Comparison of ENCODE assay signal across 9 cellular contexts in the genomic region with DNA sequence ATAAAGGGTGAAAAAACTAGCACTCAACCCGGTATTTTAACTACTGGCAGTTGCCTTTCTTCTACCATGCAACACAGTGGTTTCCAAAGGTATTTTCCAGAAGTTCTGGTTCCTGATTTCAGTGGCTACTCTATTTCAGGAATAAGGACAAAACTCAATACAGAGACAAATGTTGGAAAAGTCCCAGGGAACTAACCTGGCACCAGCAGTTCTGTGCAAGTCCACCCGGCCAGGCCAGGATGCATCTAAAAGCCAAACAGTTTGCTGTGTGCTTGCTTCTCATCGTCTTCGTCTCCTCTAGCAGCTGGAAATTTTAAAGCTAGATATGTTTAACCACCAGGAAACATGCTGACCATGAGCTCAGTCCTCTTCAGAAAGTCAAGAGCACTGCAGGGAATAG. TPM values are rescaled to one million over a fixed set of nuclear protein-coding genes. Genes with fewer than 3 reads are reported as not detected.
DNase-seq lines count a peak whose midpoint lies in the region; ATAC-seq, FAIRE-seq and TF ChIP-seq lines count a peak whose summit lies in the region.
"Had no signal": no experiment of that assay in that cellular context is flagged by ENCODE, and none has a peak within 500 bp of the region (broad histone marks: within the 10 kb centered on the region; RNA-seq: fewer than 3 reads in every experiment).

No MANE protein-coding gene starts in this region.

- no peak for FAIRE-seq in GM12878 (lab: Jason Lieb, UNC)

- no TSS peak for BruUV-seq in GM12878 (replicated peaks; lab: Mats Ljungman, UMichigan)

- no peak for DNase-seq in activated naive CD4-positive, alpha-beta T cell treated with anti-CD3 and anti-CD28 coated beads, Interleukin-2, amount 10 ng/mL, durations not matched to agents 7 days and 5 days
- DNase-seq in activated naive CD4-positive, alpha-beta T cell treated with anti-CD3 and anti-CD28 coated beads, Interleukin-2, amount 50 U/mL, for 16 hours, result no peak
- no peak for DNase-seq in GM12878 (ENCODE audit: low read depth, low spot score)
- DNase-seq in memory B cell (ENCODE audit: low spot score in 2 of 2), result no peak
- DNase-seq in upper lobe of left lung, result no peak
- DNase-seq in GM13977 (ENCODE audit: low spot score), result no peak

- POLR2A ChIA-PET in GM12878 (lab: Charles Lee), result no interaction called here

- H3K9me3 ChIP-seq in GM12878 (replicated peaks; ENCODE audit: control insufficient read depth, insufficient read depth, low read length) (no peaks in the 10 kb centered on the region), upper lobe of left lung (no peaks in the 10 kb centered on the region)

- peak overlapping the region; percentile 99 for H3K27ac Mint-ChIP-seq in activated naive CD4-positive, alpha-beta T cell treated with anti-CD3 and anti-CD28 coated beads, Interleukin-2, amount 10 ng/mL, durations not matched to agents 7 days and 5 days
- H3K27ac Mint-ChIP-seq in memory B cell, result peak overlapping the region; percentile 93

- peaks cover 44% of the 10 kb centered on the region for H3K36me3 Mint-ChIP-seq in activated naive CD4-positive, alpha-beta T cell treated with anti-CD3 and anti-CD28 coated beads, Interleukin-2, amount 10 ng/mL, durations not matched to agents 7 days and 5 days
- H3K36me3 Mint-ChIP-seq in memory B cell, result peaks cover 9% of the 10 kb centered on the region

- no peaks in the 10 kb centered on the region for H3K27me3 Mint-ChIP-seq in activated naive CD4-positive, alpha-beta T cell treated with anti-CD3 and anti-CD28 coated beads, Interleukin-2, amount 10 ng/mL, durations not matched to agents 7 days and 5 days
- no peaks in the 10 kb centered on the region for H3K27me3 Mint-ChIP-seq in memory B cell

- no peak for TF ChIP-seq POLR2A in GM12878 (IDR thresholded peaks at IDR 0.05; ENCODE audit: low read depth, low read length)
- no peak for TF ChIP-seq POLR2A in upper lobe of left lung (IDR thresholded peaks at IDR 0.05)

- ATAC-seq in GM12878 (no peak), memory B cell (ENCODE audit: low read depth) (no peak), upper lobe of left lung (ENCODE audit: low FRiP score in 2 of 2) (no peak), GM21381 (IDR thresholded peaks at IDR 0.05; ENCODE audit: unreplicated experiment) (no peak), HG03469 (IDR thresholded peaks at IDR 0.05; ENCODE audit: unreplicated experiment) (no peak)

- H4K20me1 ChIP-seq in GM12878 (ENCODE audit: control insufficient read depth, insufficient read depth), result peaks cover 3% of the 10 kb centered on the region

- H3K4me1 ChIP-seq in GM12878 (ENCODE audit: control insufficient read depth, insufficient read depth, low read length), result peaks cover 19% of the 10 kb centered on the region
- peaks cover 15 to 56% (median 29%) of the 10 kb centered on the region in 4 donors for H3K4me1 ChIP-seq in upper lobe of left lung

- H3K27ac ChIP-seq in GM12878 (ENCODE audit: control insufficient read depth, insufficient read depth) (no peak overlapping the region), upper lobe of left lung (peak overlapping the region; percentile 26 to 46 (median 42))
- H3K27ac ChIP-seq: KMS-11 had no signal

- in situ Hi-C loops in GM12878 (cut with MboI) (no loop called here), GM13977 (cut with MboI; ENCODE audit: low pct_unique_long_range_greater_than_20kb, low sequenced_read_pairs, unreplicated experiment) (no loop called here)

- SMC1A ChIA-PET in GM12878 (lab: Charles Lee; ENCODE audit: uncharacterized antibody, unreplicated experiment), result interaction anchor here (0.6 to 1.5 kb wide), 4 partner anchors 9 to 859 kb away, joined by 3 to 5 read pairs (median 4); no protein-coding TSS in a partner anchor

- no peak for TF ChIP-seq RAD21 in GM12878 (IDR thresholded peaks at IDR 0.05; ENCODE audit: insufficient read depth, low read depth, low read length)

- H3K36me3 ChIP-seq in GM12878 (ENCODE audit: control insufficient read depth in 2 of 2, insufficient read depth in 2 of 2, low read length in 1 of 2) (0 out of 4 replicates have a peak, but pooled peaks cover 0 to 2% of the 10 kb centered on the region in 2 experiments), upper lobe of left lung (no peaks in the 10 kb centered on the region)

- no peaks in the 10 kb centered on the region for H3K27me3 ChIP-seq in GM12878 (replicated peaks in 1 of 2; ENCODE audit: control insufficient read depth in 2 of 2, insufficient read depth in 2 of 2, low read length in 1 of 2)
- H3K27me3 ChIP-seq in upper lobe of left lung, result no peaks in the 10 kb centered on the region

- peaks cover 21% of the 10 kb centered on the region for H3K79me2 ChIP-seq in GM12878 (ENCODE audit: control insufficient read depth, insufficient read depth, low read length)

- H3K4me2 ChIP-seq in GM12878 (ENCODE audit: control insufficient read depth, insufficient read depth), result 0 out of 2 replicates have a peak overlapping the region, but pooled peaks have one; percentile 13
- H3K4me2 ChIP-seq: KMS-11 had no signal

- intact Hi-C loops in GM12878 (cut with micrococcal nuclease; ENCODE audit: unreplicated experiment), result no loop called here

- H2AFZ ChIP-seq in GM12878 (ENCODE audit: control insufficient read depth, low read depth, low read length), result no peak overlapping the region

- CTCF ChIA-PET in activated naive CD4-positive, alpha-beta T cell treated with anti-CD3 and anti-CD28 coated beads, Interleukin-2, amount 10 ng/mL, durations not matched to agents 7 days and 5 days (lab: Charles Lee), result interaction anchor here (0.6 to 0.9 kb wide), 2 partner anchors 48 to 54 kb away, joined by 3 read pairs; no protein-coding TSS in a partner anchor
- CTCF ChIA-PET in GM12878 (lab: Yijun Ruan, JAX), result interaction anchor here (0.6 kb wide), 1 partner anchor 103 kb away, joined by 3 read pairs; no protein-coding TSS in a partner anchor

- peak overlapping the region; percentile 74 for H3K4me3 Mint-ChIP-seq in activated naive CD4-positive, alpha-beta T cell treated with anti-CD3 and anti-CD28 coated beads, Interleukin-2, amount 10 ng/mL, durations not matched to agents 7 days and 5 days
- no peak overlapping the region for H3K4me3 Mint-ChIP-seq in memory B cell

- TF ChIP-seq EP300 in GM12878 (IDR thresholded peaks at IDR 0.05; ENCODE audit: borderline replicate concordance in 1 of 2, control insufficient read depth in 1 of 2, low read depth in 2 of 2, low read length in 2 of 2), result no peak
- TF ChIP-seq EP300 in upper lobe of left lung (IDR thresholded peaks at IDR 0.05), result no peak

- H3K4me1 Mint-ChIP-seq in activated naive CD4-positive, alpha-beta T cell treated with anti-CD3 and anti-CD28 coated beads, Interleukin-2, amount 10 ng/mL, durations not matched to agents 7 days and 5 days, result peaks cover 86% of the 10 kb centered on the region
- peaks cover 52% of the 10 kb centered on the region for H3K4me1 Mint-ChIP-seq in memory B cell

- TF ChIP-seq CTCF in GM12878 (IDR thresholded peaks at IDR 0.05 in 2 of 3, conservative IDR thresholded peaks at IDR 0.05 in 1 of 3; ENCODE audit: control insufficient read depth in 2 of 3, extremely low read depth in 1 of 3, insufficient read depth in 1 of 3, low read depth in 3 of 3, low read length in 3 of 3) (no peak), upper lobe of left lung (IDR thresholded peaks at IDR 0.05) (no peak), GM13977 (IDR thresholded peaks at IDR 0.05; ENCODE audit: extremely low read depth, insufficient read depth, missing control alignments) (no peak)

- no peak overlapping the region for H3K9ac ChIP-seq in GM12878 (ENCODE audit: control insufficient read depth, insufficient read depth, low read length)
- H3K9ac ChIP-seq: KMS-11 had no signal

- no peak overlapping the region for H3K4me3 ChIP-seq in GM12878
- H3K4me3 ChIP-seq in upper lobe of left lung, result no peak overlapping the region

- WGBS in GM12878 (ENCODE audit: insufficient coverage, insufficient replicate concordance, low lambda C conversion rate, missing lambda C conversion rate), result 63% methylated on average over 4 of the region's 4 CpGs
- 56 to 62% methylated on average over 4 of the region's 4 CpGs for WGBS in upper lobe of left lung, 2 donors

- RAD21 ChIA-PET in GM12878 (lab: Charles Lee; ENCODE audit: unreplicated experiment), result interaction anchor here (0.6 to 1.7 kb wide), 2 partner anchors 23 to 39 kb away, joined by 3 to 4 read pairs; no protein-coding TSS in a partner anchor

- no peaks in the 10 kb centered on the region for H3K9me3 Mint-ChIP-seq in activated naive CD4-positive, alpha-beta T cell treated with anti-CD3 and anti-CD28 coated beads, Interleukin-2, amount 10 ng/mL, durations not matched to agents 7 days and 5 days
- H3K9me3 Mint-ChIP-seq in memory B cell, result no peaks in the 10 kb centered on the region

TF ChIP-seq in GM12878, 131 proteins besides CTCF, POLR2A, EP300 and RAD21 (continues in another document):
- TF ChIP-seq SIX5 (IDR thresholded peaks at IDR 0.05; ENCODE audit: low read depth, low read length, severe bottlenecking) (no peak), RB1 (IDR thresholded peaks at IDR 0.05; ENCODE audit: borderline replicate concordance) (no peak)
- TF ChIP-seq, protein P1, sequence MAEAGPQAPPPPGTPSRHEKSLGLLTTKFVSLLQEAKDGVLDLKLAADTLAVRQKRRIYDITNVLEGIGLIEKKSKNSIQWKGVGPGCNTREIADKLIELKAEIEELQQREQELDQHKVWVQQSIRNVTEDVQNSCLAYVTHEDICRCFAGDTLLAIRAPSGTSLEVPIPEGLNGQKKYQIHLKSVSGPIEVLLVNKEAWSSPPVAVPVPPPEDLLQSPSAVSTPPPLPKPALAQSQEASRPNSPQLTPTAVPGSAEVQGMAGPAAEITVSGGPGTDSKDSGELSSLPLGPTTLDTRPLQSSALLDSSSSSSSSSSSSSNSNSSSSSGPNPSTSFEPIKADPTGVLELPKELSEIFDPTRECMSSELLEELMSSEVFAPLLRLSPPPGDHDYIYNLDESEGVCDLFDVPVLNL (IDR thresholded peaks at IDR 0.05; ENCODE audit: low read depth, low read length), result no peak

RNA-seq across cellular contexts. Expression of a gene that starts 52.5 kb away (rescaled TPM):
- 11.4 and 11.6 TPM in 2 replicates for total RNA-seq in GM12878 (2013; cell fraction: nucleolus; rRNA removed)
- total RNA-seq in GM12878 (2014; rRNA removed) (0.65 and 0.96 TPM in 2 replicates), GM12878 (2014; rRNA removed; fragmentation: Illumina TruSeq; extraction: Trizol) (0.88 and 1.1 TPM in 2 replicates), GM12878 (2021) (1.6 and 2.4 TPM in 2 replicates), upper lobe of left lung (10 to 100 TPM; 23.0 to 36.8 (median 31.2) TPM)
- polyA plus RNA-seq in GM12878 (2011; ENCODE audit: low read depth), result 4.7 TPM
- polyA plus RNA-seq in GM12878 (2011; rRNA removed) (7.0 and 8.3 TPM in 2 replicates), GM12878 (2014; fragmentation: Illumina TruSeq; extraction: Trizol) (1.4 and 1.6 TPM in 2 replicates), GM12878 (2014; fragmentation: Nextera tagmentation; extraction: Ambion mirVana) (under 1 TPM; 0.64 to 0.72 TPM), GM12878 (2014; rRNA removed) (0.70 TPM in 2 replicates), GM12878 (2016; fragmentation: Nextera tagmentation; extraction: Ambion mirVana) (under 1 TPM; 0.58 to 0.79 TPM)
- polyA plus RNA-seq in GM12878 (2011; cell fraction: cytosol; rRNA removed), result 7.5 and 8.5 TPM in 2 replicates
- 6.3 and 8.8 TPM in 2 replicates for polyA plus RNA-seq in GM12878 (2011; cell fraction: nucleus; rRNA removed)
- polyA plus RNA-seq in GM12878 (2012), result 5.2 and 6.1 TPM in 2 replicates
- 20.9 and 28.1 TPM in 2 replicates for polyA minus RNA-seq in GM12878 (2011; rRNA and poly(A)+ RNA removed)
- polyA minus RNA-seq in GM12878 (2011; cell fraction: cytosol; rRNA and poly(A)+ RNA removed), result 11.6 and 15.6 TPM in 2 replicates
- 9.1 and 21.0 TPM in 2 replicates for polyA minus RNA-seq in GM12878 (2011; cell fraction: nucleus; rRNA and poly(A)+ RNA removed)
